Comparison of ENCODE assay signal across 13 cellular contexts in the genomic region with DNA sequence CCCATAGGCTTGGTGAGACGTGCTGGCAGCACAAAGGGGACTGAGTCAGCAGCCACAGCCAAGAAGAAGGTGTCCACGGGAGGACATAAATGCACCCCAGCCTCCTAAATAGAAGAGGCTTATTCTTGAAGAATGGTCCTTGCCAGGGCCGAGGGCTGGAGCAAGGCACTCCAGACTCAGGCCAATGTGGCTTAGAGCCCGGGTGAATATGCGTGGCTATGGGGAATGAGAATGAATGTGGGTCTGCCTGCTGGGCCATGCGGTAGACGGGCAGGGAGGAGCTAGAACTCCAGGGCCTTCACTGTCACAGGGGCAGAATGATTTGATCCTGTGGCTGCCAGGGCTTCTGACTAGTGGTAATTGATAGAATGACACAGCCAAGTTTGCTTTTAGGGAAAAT. TPM values are rescaled to one million over a fixed set of nuclear protein-coding genes. Genes with fewer than 3 reads are reported as not detected.
A peak's percentile ranks its signal among the peaks of the same experiment; 100 is the strongest.
DNase-seq lines count a peak whose midpoint lies in the region; TF ChIP-seq lines count a peak whose summit lies in the region.
"Had no signal": no experiment of that assay in that cellular context is flagged by ENCODE, and none has a peak within 500 bp of the region (broad histone marks: within the 10 kb centered on the region; RNA-seq: fewer than 3 reads in every experiment).

No MANE protein-coding gene starts in this region.

- CTCF ChIA-PET in RWPE1 (lab: Yijun Ruan, JAX) = interaction anchor here (0.6 to 2.1 kb wide), 4 partner anchors 12 to 1633 kb away, joined by 3 to 7 read pairs (median 4); a partner anchor contains a TSS

- peaks cover 13% of the 10 kb centered on the region for H3K4me1 ChIP-seq in endodermal cell (ENCODE audit: control insufficient read depth, insufficient read depth, low read length)
- H3K4me1 ChIP-seq in hepatocyte (ENCODE audit: insufficient read depth) = no peaks in the 10 kb centered on the region
- H3K4me1 ChIP-seq: breast epithelium, foreskin keratinocyte had no signal

- POLR2A ChIA-PET in RWPE1 (lab: Yijun Ruan, JAX; ENCODE audit: low non-redundant PET) = interaction anchor here (0.7 kb wide), 1 partner anchor 40 kb away, joined by 3 read pairs; no protein-coding TSS in a partner anchor

- H3K27ac Mint-ChIP-seq in endodermal cell (peak overlapping the region; percentile 65), progenitor cell of endocrine pancreas (peak overlapping the region; percentile 74)
- H3K27ac Mint-ChIP-seq: activated naive CD4-positive, alpha-beta T cell treated with anti-CD3 and anti-CD28 coated beads for 36 hours had no signal

- WGBS in endodermal cell (ENCODE audit: insufficient coverage in 1 of 2, insufficient read length in 1 of 2), 2 experiments = 79 to 86% methylated on average over 5 to 7 of the region's 7 CpGs
- WGBS in hepatocyte (ENCODE audit: low lambda C conversion rate, missing lambda C conversion rate) = 91% methylated on average over 7 of the region's 7 CpGs

- H3K27me3 Mint-ChIP-seq in endodermal cell (ENCODE audit: insufficient read depth) (no peaks in the 10 kb centered on the region), progenitor cell of endocrine pancreas (no peaks in the 10 kb centered on the region)

- no peaks in the 10 kb centered on the region for H3K9me2 ChIP-seq in hepatocyte (replicated peaks; ENCODE audit: insufficient read depth)

- H3K79me2 ChIP-seq in hepatocyte = no peaks in the 10 kb centered on the region

- H3K4me1 Mint-ChIP-seq in endodermal cell (peaks cover 20% of the 10 kb centered on the region), progenitor cell of endocrine pancreas (ENCODE audit: low read depth) (peaks cover 9% of the 10 kb centered on the region)
- H3K4me1 Mint-ChIP-seq: nephron had no signal

- DNase-seq in G401 (ENCODE audit: low spot score) = peak; percentile 20
- DNase-seq in RWPE1 (ENCODE audit: low spot score) = no peak
- no peak for DNase-seq in endodermal cell
- DNase-seq in progenitor cell of endocrine pancreas (ENCODE audit: low spot score, unreplicated experiment) = no peak
- no peak for DNase-seq in hepatocyte (ENCODE audit: low spot score)
- no peak for DNase-seq in COLO668 (lab: John Stamatoyannopoulos, UW; ENCODE audit: unreplicated experiment)
- DNase-seq in NCI-H146 treated with DMSO at 0.1 percent for 48 hours (lab: John Stamatoyannopoulos, UW; ENCODE audit: unreplicated experiment) = no peak
- DNase-seq: NCI-H2081 had no signal

- H3K36me3 Mint-ChIP-seq in endodermal cell (ENCODE audit: low read depth) (peaks cover 72% of the 10 kb centered on the region), progenitor cell of endocrine pancreas (ENCODE audit: insufficient read depth) (peaks cover 28% of the 10 kb centered on the region)

- in situ Hi-C loops in G401 (cut with HindIII; ENCODE audit: low sequenced_read_pairs) = no loop called here

- H3K27ac ChIP-seq in RWPE1 = 0 out of 2 replicates have a peak overlapping the region, but pooled peaks have one; percentile 11
- no peak overlapping the region for H3K27ac ChIP-seq in endodermal cell (ENCODE audit: low read depth, low read length)
- H3K27ac ChIP-seq in hepatocyte = no peak overlapping the region
- H3K27ac ChIP-seq: epithelial cell of prostate, foreskin keratinocyte had no signal

- no peak overlapping the region for H2AFZ ChIP-seq in hepatocyte

- peaks cover 82% of the 10 kb centered on the region for H3K36me3 ChIP-seq in endodermal cell (ENCODE audit: control insufficient read depth, insufficient read depth, low read length)
- H3K36me3 ChIP-seq in hepatocyte (replicated peaks; ENCODE audit: insufficient read depth, low read depth) = no peaks in the 10 kb centered on the region
- H3K36me3 ChIP-seq: breast epithelium had no signal

- no peak overlapping the region for H3K4me2 ChIP-seq in hepatocyte

- no peaks in the 10 kb centered on the region for H3K9me3 ChIP-seq in endodermal cell (ENCODE audit: control insufficient read depth, low read length)
- no peaks in the 10 kb centered on the region for H3K9me3 ChIP-seq in hepatocyte (ENCODE audit: low read depth)
- H3K9me3 ChIP-seq: breast epithelium had no signal

- H3K27me3 ChIP-seq in endodermal cell (ENCODE audit: control insufficient read depth, insufficient read depth, low read length, poor library complexity, severe bottlenecking) (no peaks in the 10 kb centered on the region), hepatocyte (no peaks in the 10 kb centered on the region)
- H3K27me3 ChIP-seq: breast epithelium, foreskin keratinocyte had no signal

- H3K9ac ChIP-seq in endodermal cell (ENCODE audit: extremely low read depth, low read length, poor library complexity, severe bottlenecking) = no peak overlapping the region

- no peaks in the 10 kb centered on the region for H4K20me1 ChIP-seq in hepatocyte (ENCODE audit: insufficient read depth, poor library complexity, severe bottlenecking)

- H3K4me3 Mint-ChIP-seq in endodermal cell = no peak overlapping the region
- H3K4me3 Mint-ChIP-seq in progenitor cell of endocrine pancreas (ENCODE audit: low read depth) = no peak overlapping the region
- H3K4me3 Mint-ChIP-seq: activated naive CD4-positive, alpha-beta T cell treated with anti-CD3 and anti-CD28 coated beads for 36 hours; nephron had no signal

- H3K9me3 Mint-ChIP-seq in endodermal cell (no peaks in the 10 kb centered on the region), progenitor cell of endocrine pancreas (ENCODE audit: low read depth) (no peaks in the 10 kb centered on the region)
- H3K9me3 Mint-ChIP-seq: activated naive CD4-positive, alpha-beta T cell treated with anti-CD3 and anti-CD28 coated beads for 36 hours; nephron had no signal

- TF ChIP-seq CTCF in RWPE1 (conservative IDR thresholded peaks at IDR 0.05; ENCODE audit: low read depth) (no peak), endodermal cell (conservative IDR thresholded peaks at IDR 0.05) (no peak), progenitor cell of endocrine pancreas (IDR thresholded peaks at IDR 0.05; ENCODE audit: unreplicated experiment) (no peak), hepatocyte (IDR thresholded peaks at IDR 0.05; ENCODE audit: poor library complexity) (no peak)

- no peak overlapping the region for H3K4me3 ChIP-seq in endodermal cell (ENCODE audit: low read length)
- H3K4me3 ChIP-seq in hepatocyte = no peak overlapping the region
- H3K4me3 ChIP-seq: breast epithelium had no signal

RNA-seq across cellular contexts. Expression of a gene that starts 34.0 kb away (rescaled TPM):
- 142 and 168 TPM in 2 replicates for total RNA-seq in G401 (2014; rRNA removed; shearing (Covaris generic))
- total RNA-seq in endodermal cell (100 to 1,000 TPM; 104 to 113 TPM), progenitor cell of endocrine pancreas (115 and 130 TPM in 2 replicates), hepatocyte (51.3 and 52.0 TPM in 2 replicates)
- 96.9 TPM for polyA plus RNA-seq in endodermal cell (2013, experiment 1 of 2)
- 86.5 TPM for polyA plus RNA-seq in endodermal cell (2013, experiment 2 of 2)
- polyA plus RNA-seq in hepatocyte = 47.8 and 55.8 TPM in 2 replicates

RNA-seq across cellular contexts. Expression of a gene that starts 55.3 kb away (rescaled TPM):
- total RNA-seq in G401 (2014; rRNA removed; shearing (Covaris generic)) = 44.6 and 63.4 TPM in 2 replicates
- total RNA-seq in endodermal cell = 100 to 1,000 TPM; 200 to 231 TPM
- 149 TPM for polyA plus RNA-seq in endodermal cell (2013, experiment 1 of 2)
- 144 TPM for polyA plus RNA-seq in endodermal cell (2013, experiment 2 of 2)
- 250 and 257 TPM in 2 replicates for total RNA-seq in progenitor cell of endocrine pancreas
- total RNA-seq in hepatocyte = 35.6 and 38.2 TPM in 2 replicates
- 35.5 and 43.3 TPM in 2 replicates for polyA plus RNA-seq in hepatocyte
